In the genomic region with DNA sequence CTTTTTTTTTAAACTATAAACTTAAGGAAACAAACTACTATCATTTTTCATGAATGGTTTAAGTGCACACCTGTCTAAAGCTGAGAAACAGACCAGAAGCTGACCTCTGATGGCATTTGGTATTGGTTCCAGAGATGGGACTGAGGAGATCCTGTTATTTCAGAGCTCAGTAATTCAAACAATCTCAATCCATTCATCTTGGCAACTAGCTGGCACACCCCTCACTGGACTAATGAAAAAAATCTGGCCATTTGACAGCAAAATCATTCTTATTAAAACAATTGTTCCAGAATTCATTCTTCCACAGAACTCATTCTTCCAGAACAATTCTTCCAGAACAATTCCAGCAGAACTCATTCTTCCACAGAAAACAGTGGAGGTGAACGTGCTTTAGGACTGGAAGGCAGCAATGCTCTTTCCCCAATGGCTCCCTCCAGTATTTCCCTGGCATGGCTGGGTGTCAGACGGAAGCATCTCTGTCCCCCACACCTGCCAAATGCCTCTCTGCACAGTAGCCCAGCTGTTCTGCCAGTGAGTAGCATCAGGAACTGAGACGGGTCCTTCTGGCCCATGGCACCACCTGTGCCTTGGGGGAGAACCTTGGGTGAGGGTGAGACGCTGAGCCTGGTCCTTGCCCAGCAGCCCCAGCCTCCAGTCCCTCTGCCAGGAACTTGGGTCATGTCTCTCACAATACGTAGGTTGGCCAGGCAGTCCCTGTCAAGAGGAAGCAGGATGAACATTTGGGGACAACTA, we compare ENCODE assay signal across 1 cellular context.
TF ChIP-seq lines count a peak whose summit lies in the region.

No MANE protein-coding gene starts in this region.

TF ChIP-seq in WTC11, 78 proteins besides CTCF, POLR2A, EP300 and RAD21 (continued from another document):
- TF ChIP-seq NFYB (CRISPR knock-in tag; conservative IDR thresholded peaks at IDR 0.05; ENCODE audit: low read depth) (no peak), ZNF121 (CRISPR knock-in tag; IDR thresholded peaks at IDR 0.05) (no peak)
- TF ChIP-seq, protein P1, sequence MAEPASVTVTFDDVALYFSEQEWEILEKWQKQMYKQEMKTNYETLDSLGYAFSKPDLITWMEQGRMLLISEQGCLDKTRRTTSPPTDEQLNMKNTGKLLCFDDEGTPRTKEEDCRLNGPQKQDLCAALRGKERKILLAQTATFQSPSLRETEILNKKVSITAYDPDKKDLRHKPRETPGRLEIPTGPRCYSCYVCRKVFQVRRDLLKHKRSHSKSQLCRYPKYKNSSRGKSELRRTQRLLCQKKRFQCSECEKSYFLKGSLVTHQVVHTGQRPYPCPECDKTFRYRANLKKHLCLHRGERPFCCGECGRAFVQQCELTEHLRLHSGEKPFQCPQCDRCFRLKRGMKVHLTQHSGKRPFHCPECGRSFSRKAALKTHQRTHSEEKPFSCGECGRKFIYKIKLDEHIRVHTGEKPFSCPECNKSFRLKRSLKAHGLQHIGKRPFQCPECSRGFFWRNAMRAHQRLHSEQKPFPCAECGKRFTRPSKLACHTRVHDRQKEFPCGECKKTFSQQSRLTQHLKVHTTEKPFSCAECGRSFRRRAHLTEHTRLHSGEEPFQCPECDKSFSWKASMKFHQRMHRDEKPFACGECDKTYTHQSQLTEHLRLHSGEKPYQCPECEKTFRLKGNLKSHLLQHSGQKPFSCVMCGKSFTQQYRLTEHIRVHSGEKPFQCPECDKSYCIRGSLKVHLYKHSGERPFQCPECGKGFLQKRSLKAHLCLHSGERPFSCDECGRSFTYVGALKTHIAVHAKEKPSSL (CRISPR knock-in tag; conservative IDR thresholded peaks at IDR 0.05): no peak
